In genomic region chr12:9820281-9820930, GRCh38 we compare ENCODE assay signal across 1 cellular context.
TF ChIP-seq lines count a peak whose summit lies in the region.

No MANE protein-coding gene starts in this region.

TF ChIP-seq in IMR-90, 13 proteins besides CTCF, POLR2A, EP300 and RAD21:
- TF ChIP-seq MXI1 (IDR thresholded peaks at IDR 0.05; ENCODE audit: borderline replicate concordance, low read depth, low read length) = no peak
- no peak for TF ChIP-seq FOS (IDR thresholded peaks at IDR 0.05; ENCODE audit: low read depth, low read length)
- no peak for TF ChIP-seq CEBPB (IDR thresholded peaks at IDR 0.05; ENCODE audit: low read depth, low read length)
- no peak for TF ChIP-seq ELK1 (IDR thresholded peaks at IDR 0.05; ENCODE audit: borderline replicate concordance, low read depth, low read length)
- no peak for TF ChIP-seq MAFK (IDR thresholded peaks at IDR 0.05; ENCODE audit: low read depth, low read length)
- TF ChIP-seq MAZ (IDR thresholded peaks at IDR 0.05; ENCODE audit: borderline replicate concordance, low read depth, low read length) = no peak
- TF ChIP-seq USF2 (IDR thresholded peaks at IDR 0.05; ENCODE audit: low read depth, low read length) = no peak
- no peak for TF ChIP-seq BHLHE40 (IDR thresholded peaks at IDR 0.05; ENCODE audit: low read depth, low read length)
- TF ChIP-seq NFE2L2 (IDR thresholded peaks at IDR 0.05; ENCODE audit: low read depth, low read length) = no peak
- no peak for TF ChIP-seq CHD1 (IDR thresholded peaks at IDR 0.05; ENCODE audit: low read depth, low read length)
- TF ChIP-seq SMC3 (IDR thresholded peaks at IDR 0.05; ENCODE audit: low read depth, low read length) = no peak
- no peak for TF ChIP-seq RCOR1 (IDR thresholded peaks at IDR 0.05; ENCODE audit: insufficient replicate concordance, low read length)
- TF ChIP-seq RFX5 (IDR thresholded peaks at IDR 0.05; ENCODE audit: low read depth, low read length) = no peak
